9 cellular contexts compared by ENCODE assay signal in genomic region chr6:6712979-6713514, GRCh38.
A peak's percentile ranks its signal among the peaks of the same experiment; 100 is the strongest.
DNase-seq lines count a peak whose midpoint lies in the region; ATAC-seq and TF ChIP-seq lines count a peak whose summit lies in the region.
"Had no signal": no experiment of that assay in that cellular context is flagged by ENCODE, and none has a peak within 500 bp of the region (broad histone marks: within the 10 kb centered on the region; RNA-seq: fewer than 3 reads in every experiment).

No MANE protein-coding gene starts in this region.

- H3K9me3 Mint-ChIP-seq in CD4-positive, alpha-beta T cell: no peaks in the 10 kb centered on the region
- H3K9me3 Mint-ChIP-seq in activated naive CD8-positive, alpha-beta T cell treated with anti-CD3 and anti-CD28 coated beads, Interleukin-2, amount 50 U/mL, for 24 hours: no peaks in the 10 kb centered on the region
- H3K9me3 Mint-ChIP-seq in naive B cell: peaks cover 0 to 2% (median 0%) of the 10 kb centered on the region in 7 donors

- H3K4me3 Mint-ChIP-seq in CD4-positive, alpha-beta T cell: no peak overlapping the region
- no peak overlapping the region for H3K4me3 Mint-ChIP-seq in activated naive CD8-positive, alpha-beta T cell treated with anti-CD3 and anti-CD28 coated beads, Interleukin-2, amount 50 U/mL, for 24 hours
- H3K4me3 Mint-ChIP-seq in naive B cell: peak overlapping the region; percentile 34 to 87 (median 68)

- peak overlapping the region; percentile 23 for H3K27ac Mint-ChIP-seq in CD4-positive, alpha-beta T cell
- peak overlapping the region; percentile 20 for H3K27ac Mint-ChIP-seq in activated naive CD8-positive, alpha-beta T cell treated with anti-CD3 and anti-CD28 coated beads, Interleukin-2, amount 50 U/mL, for 24 hours
- peak overlapping the region in 1 of 6 donors; percentile 83 for H3K27ac Mint-ChIP-seq in naive B cell

- DNase-seq in CD4-positive, alpha-beta T cell: peak in 1 of 10 experiments; percentile 8
- DNase-seq in activated naive CD8-positive, alpha-beta T cell treated with anti-CD3 and anti-CD28 coated beads, Interleukin-2, amount 50 U/mL, for 24 hours: no peak
- DNase-seq in naive B cell: peak; percentile 29
- DNase-seq in NCI-H2029 treated with DMSO at 0.1 percent for 48 hours (lab: John Stamatoyannopoulos, UW): no peak

- H3K36me3 Mint-ChIP-seq in CD4-positive, alpha-beta T cell (ENCODE audit: low read depth): no peaks in the 10 kb centered on the region
- H3K36me3 Mint-ChIP-seq in activated naive CD8-positive, alpha-beta T cell treated with anti-CD3 and anti-CD28 coated beads, Interleukin-2, amount 50 U/mL, for 24 hours (ENCODE audit: low read depth): no peaks in the 10 kb centered on the region
- H3K36me3 Mint-ChIP-seq in naive B cell: no peaks in the 10 kb centered on the region

- H3K27me3 ChIP-seq in CD4-positive, alpha-beta T cell (ENCODE audit: control insufficient read depth, insufficient read depth, low read length): no peaks in the 10 kb centered on the region
- H3K27me3 ChIP-seq: SJSA1 had no signal

- POLR2A ChIA-PET in CD4-positive, alpha-beta T cell (lab: Charles Lee): no interaction called here

- CTCF ChIA-PET in CD4-positive, alpha-beta T cell (lab: Charles Lee): no interaction called here

- no peak overlapping the region for H3K27ac ChIP-seq in CD4-positive, alpha-beta T cell (ENCODE audit: low read depth, low read length)
- H3K27ac ChIP-seq: SJSA1 had no signal

- no peaks in the 10 kb centered on the region for H3K9me3 ChIP-seq in CD4-positive, alpha-beta T cell (ENCODE audit: control insufficient read depth, low read length)
- H3K9me3 ChIP-seq: SJSA1 had no signal

- peaks cover 33% of the 10 kb centered on the region for H3K4me1 Mint-ChIP-seq in CD4-positive, alpha-beta T cell (ENCODE audit: low read depth)
- H3K4me1 Mint-ChIP-seq in activated naive CD8-positive, alpha-beta T cell treated with anti-CD3 and anti-CD28 coated beads, Interleukin-2, amount 50 U/mL, for 24 hours: peaks cover 28% of the 10 kb centered on the region
- H3K4me1 Mint-ChIP-seq in naive B cell: peaks cover 27 to 42% (median 30%) of the 10 kb centered on the region in 3 donors

- peak; percentile 39 for ATAC-seq in CD4-positive, alpha-beta T cell (ENCODE audit: poor library complexity)
- ATAC-seq in HG02588 (IDR thresholded peaks at IDR 0.05; ENCODE audit: unreplicated experiment) (peak; percentile 37), naive B cell (ENCODE audit: low read depth in 2 of 2) (peak; percentile 49 to 59), HG03460 (IDR thresholded peaks at IDR 0.05; ENCODE audit: unreplicated experiment) (no peak), HG02884 (IDR thresholded peaks at IDR 0.05; ENCODE audit: unreplicated experiment) (no peak), HG03469 (IDR thresholded peaks at IDR 0.05; ENCODE audit: unreplicated experiment) (no peak)
- ATAC-seq in activated naive CD8-positive, alpha-beta T cell treated with anti-CD3 and anti-CD28 coated beads, Interleukin-2, amount 50 U/mL, for 24 hours: no peak

- intact Hi-C loops in CD4-positive, alpha-beta T cell (cut with DNase I, micrococcal nuclease): no loop called here

- no peak for TF ChIP-seq CTCF in CD4-positive, alpha-beta T cell (IDR thresholded peaks at IDR 0.05)

- H3K27me3 Mint-ChIP-seq in CD4-positive, alpha-beta T cell: peaks cover 7% of the 10 kb centered on the region
- H3K27me3 Mint-ChIP-seq in activated naive CD8-positive, alpha-beta T cell treated with anti-CD3 and anti-CD28 coated beads, Interleukin-2, amount 50 U/mL, for 24 hours: peaks cover 3% of the 10 kb centered on the region
- H3K27me3 Mint-ChIP-seq in naive B cell: peaks cover 5 to 9% (median 6%) of the 10 kb centered on the region in 3 donors

Comparison
In these comparisons a context has a peak if more than half of its experiments do, and no peak if none do; other contexts are left out.
1. ATAC-seq: peak in CD4-positive, alpha-beta T cell (single experiment), HG02588 (single experiment) and naive B cell (2 of 2); none in activated naive CD8-positive, alpha-beta T cell treated with anti-CD3 and anti-CD28 coated beads, Interleukin-2, amount 50 U/mL, for 24 hours (single experiment), HG03460 (single experiment), HG02884 (single experiment) and HG03469 (single experiment).
2. H3K4me3 Mint-ChIP-seq: peak in naive B cell (8 of 8); none in CD4-positive, alpha-beta T cell (single experiment) and activated naive CD8-positive, alpha-beta T cell treated with anti-CD3 and anti-CD28 coated beads, Interleukin-2, amount 50 U/mL, for 24 hours (single experiment).